In genomic region chr4:73911746-73912145, GRCh38 we compare ENCODE assay signal across 17 cellular contexts.
"Had no signal": no experiment of that assay in that cellular context is flagged by ENCODE, and none has a peak within 500 bp of the region (broad histone marks: within the 10 kb centered on the region; RNA-seq: fewer than 3 reads in every experiment).

No MANE protein-coding gene starts in this region.

- H3K4me1 Mint-ChIP-seq: nephron had no signal

- H3K27ac Mint-ChIP-seq: activated CD8-positive, alpha-beta T cell treated with anti-CD3 and anti-CD28 coated beads for 36 hours; activated naive CD8-positive, alpha-beta T cell; effector memory CD8-positive, alpha-beta T cell; nephron had no signal

- H3K36me3 Mint-ChIP-seq: activated naive CD8-positive, alpha-beta T cell had no signal

- H3K4me3 Mint-ChIP-seq: activated CD8-positive, alpha-beta T cell treated with anti-CD3 and anti-CD28 coated beads for 36 hours; activated naive CD8-positive, alpha-beta T cell; effector memory CD8-positive, alpha-beta T cell; nephron had no signal

- H3K27me3 Mint-ChIP-seq: activated CD8-positive, alpha-beta T cell treated with anti-CD3 and anti-CD28 coated beads for 36 hours; activated naive CD8-positive, alpha-beta T cell; effector memory CD8-positive, alpha-beta T cell had no signal

- ATAC-seq: activated CD8-positive, alpha-beta T cell treated with anti-CD3 and anti-CD28 coated beads for 36 hours; effector memory CD8-positive, alpha-beta T cell; stimulated activated naive CD8-positive, alpha-beta T cell treated with anti-CD3 and anti-CD28 coated beads, Interleukin-15, Interleukin-2, amounts not matched to agents 100 U/mL and 50 U/mL, for 24 hours had no signal

- DNase-seq: activated CD4-positive, alpha-beta T cell treated with anti-CD3 and anti-CD28 coated beads for 48 hours; activated CD8-positive, alpha-beta T cell treated with anti-CD3 and anti-CD28 coated beads for 36 hours; activated gamma-delta T cell treated with Interleukin-2 at 50 U/mL for 16 hours; adrenal gland; colonic mucosa; dorsolateral prefrontal cortex; effector memory CD8-positive, alpha-beta T cell; esophagus squamous epithelium; hippocampal formation; nucleus accumbens; sigmoid colon; SK-N-SH; stimulated activated CD4-positive, alpha-beta T cell treated with anti-CD3 and anti-CD28 coated beads, Interleukin-4, amount 100 ng/mL, for 4 hours; stimulated activated naive CD8-positive, alpha-beta T cell treated with anti-CD3 and anti-CD28 coated beads, Interleukin-15, Interleukin-2, amounts not matched to agents 100 U/mL and 50 U/mL, for 24 hours; upper lobe of left lung had no signal
